ENCODE assay signal across 1 cellular context in the genomic region with DNA sequence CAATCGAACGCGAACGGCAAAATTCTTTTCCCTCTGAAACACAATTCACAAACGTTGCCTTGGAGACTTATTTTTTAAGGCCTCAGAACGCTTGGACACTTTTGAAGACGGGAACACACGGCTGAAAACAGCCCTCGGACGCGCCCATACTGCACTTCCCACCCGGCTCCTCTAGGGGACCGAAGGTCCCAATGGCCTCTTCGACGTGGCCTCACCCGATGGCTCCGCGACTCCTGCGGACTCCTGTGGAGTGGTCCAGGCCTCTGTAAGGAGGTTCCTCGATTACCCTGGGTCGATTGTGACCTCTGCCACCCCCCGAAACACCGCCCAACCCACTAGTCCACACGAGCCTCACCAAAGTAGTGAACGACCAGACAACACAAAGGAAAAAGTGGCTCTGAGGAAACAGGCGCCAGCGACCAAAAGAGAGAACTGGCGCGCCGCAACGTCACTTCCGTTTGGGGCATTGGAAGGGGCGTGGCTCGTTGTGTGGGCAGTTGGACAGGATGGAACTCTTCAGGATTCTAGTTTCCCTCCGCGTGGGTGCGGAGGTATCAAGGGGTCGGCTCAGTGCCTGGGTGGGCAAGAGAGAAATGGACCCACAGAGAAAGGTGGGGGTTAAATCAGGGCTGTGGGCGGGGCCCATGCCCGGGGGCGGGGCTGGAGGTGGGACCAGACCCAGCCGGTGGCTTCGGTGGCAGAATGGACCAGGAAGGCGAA.
TF ChIP-seq lines count a peak whose summit lies in the region.

Gene ZNF560 (minus strand): TSS at position 434 of the 720 bp plus-strand sequence. CDS start 23,303 bp downstream, outside the sequence.

TF ChIP-seq in K562, 482 proteins besides CTCF, POLR2A, EP300 and RAD21 (continued from another document):
- TF ChIP-seq ZBTB40 (IDR thresholded peaks at IDR 0.05) (0 out of 2 replicates have a peak, but pooled peaks have one; percentile 32), ZBTB40 (CRISPR knock-in tag; IDR thresholded peaks at IDR 0.05) (no peak), TEAD1 (CRISPR knock-in tag; IDR thresholded peaks at IDR 0.05) (no peak), MYBL2 (IDR thresholded peaks at IDR 0.05; ENCODE audit: low read depth) (no peak), MYBL2 (CRISPR knock-in tag; IDR thresholded peaks at IDR 0.05; ENCODE audit: borderline replicate concordance) (no peak), CREM (IDR thresholded peaks at IDR 0.05; ENCODE audit: low read depth) (0 out of 2 replicates have a peak, but pooled peaks have one; percentile 25)
TF ChIP-seq in K562: peak in this region for 3.
